Comparison of ENCODE assay signal across 10 cellular contexts in the genomic region with DNA sequence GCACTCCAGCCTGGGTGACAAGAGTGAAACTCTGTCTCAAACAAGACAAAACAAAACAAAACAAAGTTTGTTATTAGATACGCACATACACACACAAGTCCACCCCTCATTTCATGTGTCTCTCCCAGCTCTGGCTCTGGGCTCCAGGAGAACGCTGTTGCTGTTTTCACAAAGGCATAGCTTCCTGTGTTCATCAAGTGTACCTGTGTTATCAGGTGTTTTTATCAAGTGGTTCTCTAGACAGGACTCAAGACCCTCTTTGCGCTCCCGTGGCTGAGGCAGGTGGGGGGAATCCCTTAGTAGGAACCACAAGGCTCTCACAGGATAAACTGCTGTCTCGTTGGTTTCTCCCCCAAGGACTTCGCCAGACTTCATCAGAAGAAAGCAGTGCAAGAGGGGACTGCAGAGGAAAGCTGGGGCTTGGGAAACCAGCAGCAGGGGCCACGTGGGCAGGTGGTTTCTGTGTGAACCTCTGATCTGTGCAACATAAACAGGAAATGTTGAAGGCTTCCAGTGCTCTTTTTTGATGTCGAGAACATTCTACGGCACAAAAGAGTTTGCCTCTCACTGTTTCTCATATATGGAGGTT. TPM values are rescaled to one million over a fixed set of nuclear protein-coding genes. Genes with fewer than 3 reads are reported as not detected.
DNase-seq lines count a peak whose midpoint lies in the region; ATAC-seq and TF ChIP-seq lines count a peak whose summit lies in the region.
"Had no signal": no experiment of that assay in that cellular context is flagged by ENCODE, and none has a peak within 500 bp of the region (broad histone marks: within the 10 kb centered on the region; RNA-seq: fewer than 3 reads in every experiment).

No MANE protein-coding gene starts in this region.

- peaks cover 13 to 76% (median 27%) of the 10 kb centered on the region in 3 donors for H3K4me1 ChIP-seq in esophagus squamous epithelium
- H3K4me1 ChIP-seq: parathyroid adenoma had no signal

- intact Hi-C loops in esophagus squamous epithelium (cut with DNase I), result no loop called here

- H3K4me3 ChIP-seq in esophagus squamous epithelium, result peak overlapping the region in 1 of 4 donors; percentile 15

- no peak for TF ChIP-seq POLR2A in esophagus squamous epithelium (IDR thresholded peaks at IDR 0.05)

- DNase-seq in CD1c-positive myeloid dendritic cell (ENCODE audit: extremely low spot score), result peak; percentile 56
- DNase-seq in activated CD4-positive, CD25-positive, alpha-beta regulatory T cell treated with anti-CD3 and anti-CD28 coated beads, Interleukin-2, amount 50 U/mL, for 16 hours (ENCODE audit: low read depth, low spot score), result peak; percentile 63
- peak; percentile 71 for DNase-seq in effector CD8-positive, alpha-beta T cell (lab: John Stamatoyannopoulos, UW)
- DNase-seq in stimulated activated CD8-positive, alpha-beta memory T cell treated with anti-CD3 and anti-CD28 coated beads, Interleukin-2, amount 100 ng/mL, for 48 hours (ENCODE audit: low read depth in 2 of 2), result peak; percentile 46 to 63
- no peak for DNase-seq in midbrain (lab: John Stamatoyannopoulos, UW)
- DNase-seq in esophagus squamous epithelium (lab: John Stamatoyannopoulos, UW), result no peak
- no peak for DNase-seq in NCI-H146 (lab: John Stamatoyannopoulos, UW)

- no peak for TF ChIP-seq CTCF in esophagus squamous epithelium (IDR thresholded peaks at IDR 0.05)

- no peaks in the 10 kb centered on the region for H3K27me3 ChIP-seq in esophagus squamous epithelium

- peak overlapping the region in 2 of 4 donors; percentile 21 to 79 for H3K27ac ChIP-seq in esophagus squamous epithelium
- H3K27ac ChIP-seq: parathyroid adenoma had no signal

- no peaks in the 10 kb centered on the region for H3K9me3 ChIP-seq in esophagus squamous epithelium

- WGBS in esophagus squamous epithelium, 2 donors, result 61 to 64% methylated on average over 9 of the region's 9 CpGs

- H3K36me3 ChIP-seq in esophagus squamous epithelium, result no peaks in the 10 kb centered on the region

- peak; percentile 75 for ATAC-seq in HG02571 (IDR thresholded peaks at IDR 0.05; ENCODE audit: unreplicated experiment)

RNA-seq across cellular contexts. Expression of a gene that starts 6.9 kb away (rescaled TPM):
- total RNA-seq in esophagus squamous epithelium, result 10 to 100 TPM; 31.8 to 60.5 (median 46.1) TPM

RNA-seq across cellular contexts. Expression of a gene that starts 33.7 kb away (rescaled TPM):
- total RNA-seq in esophagus squamous epithelium, result 100 to 1,000 TPM in 1 of 4 donors, 10 to 100 TPM in 3; 13.6 to 319 (median 55.9) TPM
- total RNA-seq: activated CD8-positive, alpha-beta memory T cell treated with anti-CD3 and anti-CD28 coated beads for 36 hours had no signal

Comparison
In these comparisons a context has a peak if more than half of its experiments do, and no peak if none do; other contexts are left out.
1. DNase-seq: peak in CD1c-positive myeloid dendritic cell (single experiment), activated CD4-positive, CD25-positive, alpha-beta regulatory T cell treated with anti-CD3 and anti-CD28 coated beads, Interleukin-2, amount 50 U/mL, for 16 hours (single experiment), effector CD8-positive, alpha-beta T cell (single experiment) and stimulated activated CD8-positive, alpha-beta memory T cell treated with anti-CD3 and anti-CD28 coated beads, Interleukin-2, amount 100 ng/mL, for 48 hours (2 of 2); none in midbrain (single experiment), esophagus squamous epithelium (single experiment) and NCI-H146 (single experiment).